12 cellular contexts compared by ENCODE assay signal in the genomic region with DNA sequence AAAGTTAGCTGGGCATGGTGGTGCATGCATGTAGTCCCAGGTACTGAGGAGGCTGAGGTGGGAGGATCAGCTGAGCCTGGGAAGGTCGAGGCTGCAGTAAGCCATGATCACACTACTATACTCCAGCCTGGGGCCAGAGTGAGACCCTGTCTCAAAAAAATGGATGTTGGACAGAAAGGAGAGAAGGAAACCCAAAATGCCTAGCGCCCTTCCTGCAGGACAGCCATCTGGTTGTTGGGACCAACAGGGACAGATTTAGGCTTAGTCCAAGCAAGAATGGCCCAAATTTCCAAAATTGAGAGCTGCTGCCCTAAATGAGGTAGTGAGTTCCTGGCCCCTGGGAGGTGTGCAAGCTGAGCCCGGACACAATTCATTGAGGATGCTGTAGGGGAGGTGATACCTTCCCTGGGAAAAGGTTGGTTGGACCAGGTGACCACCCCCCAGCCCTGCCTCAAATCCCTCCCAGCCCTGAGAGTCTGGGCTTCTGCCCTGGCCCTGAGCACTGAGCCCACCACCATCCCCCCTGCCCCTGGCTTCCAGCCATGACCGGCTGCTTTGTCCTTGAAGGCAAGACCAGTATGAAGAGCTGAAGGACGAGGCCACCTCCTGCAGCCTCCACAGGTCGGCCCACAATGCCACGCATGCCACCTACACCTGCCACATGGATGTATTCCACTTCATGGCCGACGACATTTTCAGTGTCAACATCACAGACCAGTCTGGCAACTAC. TPM values are rescaled to one million over a fixed set of nuclear protein-coding genes. Genes with fewer than 3 reads are reported as not detected.
DNase-seq lines count a peak whose midpoint lies in the region; ATAC-seq and TF ChIP-seq lines count a peak whose summit lies in the region.
"Had no signal": no experiment of that assay in that cellular context is flagged by ENCODE, and none has a peak within 500 bp of the region (broad histone marks: within the 10 kb centered on the region; RNA-seq: fewer than 3 reads in every experiment).

No MANE protein-coding gene starts in this region.

- no peak overlapping the region for H3K4me3 ChIP-seq in esophagus squamous epithelium

- H3K9me3 Mint-ChIP-seq in type B pancreatic cell: no peaks in the 10 kb centered on the region

- ATAC-seq in left lobe of liver: no peak

- TF ChIP-seq POLR2A in esophagus squamous epithelium (IDR thresholded peaks at IDR 0.05): no peak

- no peak overlapping the region for H3K4me3 Mint-ChIP-seq in type B pancreatic cell

- no peaks in the 10 kb centered on the region for H3K36me3 ChIP-seq in esophagus squamous epithelium
- H3K36me3 ChIP-seq: WERI-Rb-1 had no signal

- H3K27me3 Mint-ChIP-seq in type B pancreatic cell: peaks cover 4% of the 10 kb centered on the region

- no peak overlapping the region for H3K27ac Mint-ChIP-seq in type B pancreatic cell

- no peaks in the 10 kb centered on the region for H3K9me3 ChIP-seq in esophagus squamous epithelium

- H3K4me1 ChIP-seq in esophagus squamous epithelium: peaks cover 0 to 3% (median 0%) of the 10 kb centered on the region in 3 donors

- H3K36me3 Mint-ChIP-seq in type B pancreatic cell: no peaks in the 10 kb centered on the region

- TF ChIP-seq CTCF in type B pancreatic cell (conservative IDR thresholded peaks at IDR 0.05) (no peak), esophagus squamous epithelium (IDR thresholded peaks at IDR 0.05) (no peak)

- no peaks in the 10 kb centered on the region for H3K27me3 ChIP-seq in esophagus squamous epithelium

- peaks cover 3% of the 10 kb centered on the region for H3K4me1 Mint-ChIP-seq in type B pancreatic cell (ENCODE audit: unreplicated experiment)

- peak; percentile 49 for DNase-seq in activated effector memory CD4-positive, alpha-beta T cell treated with anti-CD3 and anti-CD28 coated beads, Interleukin-2, amount 50 U/mL, for 16 hours
- DNase-seq in activated effector memory CD4-positive, alpha-beta T cell treated with Interleukin-2 at 50 U/mL for 16 hours: no peak
- peak; percentile 51 for DNase-seq in activated CD8-positive, alpha-beta memory T cell treated with anti-CD3 and anti-CD28 coated beads for 24 hours
- DNase-seq in left lobe of liver (ENCODE audit: low spot score): peak; percentile 40
- peak; percentile 59 for DNase-seq in type B pancreatic cell (ENCODE audit: extremely low spot score, unreplicated experiment)
- DNase-seq in EL: no peak
- no peak for DNase-seq in NCI-H2107 treated with DMSO at 0.1 percent for 48 hours (lab: John Stamatoyannopoulos, UW; ENCODE audit: unreplicated experiment)
- no peak for DNase-seq in esophagus squamous epithelium (lab: John Stamatoyannopoulos, UW)
- DNase-seq: activated gamma-delta T cell, DMS153, erythroblast, WERI-Rb-1 had no signal

- intact Hi-C loops in esophagus squamous epithelium (cut with DNase I): no loop called here

- no peak overlapping the region for H3K27ac ChIP-seq in esophagus squamous epithelium
- H3K27ac ChIP-seq: WERI-Rb-1 had no signal

- WGBS in esophagus squamous epithelium, 2 donors: 67 to 90% methylated on average over 3 of the region's 9 CpGs

RNA-seq across cellular contexts. Expression of a gene that starts 35.1 kb away (rescaled TPM):
- total RNA-seq in left lobe of liver (0.33 TPM), type B pancreatic cell (ENCODE audit: low replicate concordance) (0.29 TPM in 1 of 2 replicates, not detected in the other), esophagus squamous epithelium (1 to 10 TPM in 1 of 4 donors, under 1 TPM in 3; 0.23 to 1.2 (median 0.39) TPM)

Comparison
In these comparisons a context has a peak if more than half of its experiments do, and no peak if none do; other contexts are left out.
1. DNase-seq: peak in activated effector memory CD4-positive, alpha-beta T cell treated with anti-CD3 and anti-CD28 coated beads, Interleukin-2, amount 50 U/mL, for 16 hours (single experiment), activated CD8-positive, alpha-beta memory T cell treated with anti-CD3 and anti-CD28 coated beads for 24 hours (single experiment), left lobe of liver (single experiment) and type B pancreatic cell (single experiment); none in activated effector memory CD4-positive, alpha-beta T cell treated with Interleukin-2 at 50 U/mL for 16 hours (single experiment), EL (single experiment), NCI-H2107 treated with DMSO at 0.1 percent for 48 hours (single experiment) and esophagus squamous epithelium (single experiment).